14 cellular contexts compared by ENCODE assay signal in genomic region chr2:42977236-42978174, GRCh38.
DNase-seq lines count a peak whose midpoint lies in the region; ATAC-seq and TF ChIP-seq lines count a peak whose summit lies in the region.
"Had no signal": no experiment of that assay in that cellular context is flagged by ENCODE, and none has a peak within 500 bp of the region (broad histone marks: within the 10 kb centered on the region; RNA-seq: fewer than 3 reads in every experiment).

No MANE protein-coding gene starts in this region.

- H3K4me2 ChIP-seq in IMR-90 (ENCODE audit: low read depth, low read length) (no peak overlapping the region), hepatocyte (no peak overlapping the region)
- H3K4me2 ChIP-seq: smooth muscle cell had no signal

- H3K4me1 ChIP-seq in CD4-positive, CD25-positive, alpha-beta regulatory T cell (ENCODE audit: control insufficient read depth, insufficient read depth, low read length, poor library complexity, severe bottlenecking): no peaks in the 10 kb centered on the region
- H3K4me1 ChIP-seq in IMR-90 (ENCODE audit: control insufficient read depth, insufficient read depth, low read length): peaks cover 15% of the 10 kb centered on the region
- peaks cover 65% of the 10 kb centered on the region for H3K4me1 ChIP-seq in hepatocyte (ENCODE audit: insufficient read depth)

- H3K9me3 ChIP-seq in CD4-positive, CD25-positive, alpha-beta regulatory T cell (ENCODE audit: control insufficient read depth in 2 of 2, low read length in 2 of 2): no peaks in the 10 kb centered on the region
- H3K9me3 ChIP-seq in IMR-90 (ENCODE audit: control insufficient read depth, insufficient read depth, low read length) (0 out of 2 replicates have a peak, but pooled peaks cover 2% of the 10 kb centered on the region), hepatocyte (ENCODE audit: low read depth) (no peaks in the 10 kb centered on the region)

- no peak overlapping the region for H3K27ac ChIP-seq in CD4-positive, CD25-positive, alpha-beta regulatory T cell (ENCODE audit: insufficient read depth, low read length, poor library complexity, severe bottlenecking)
- H3K27ac ChIP-seq in IMR-90 (ENCODE audit: insufficient read depth, low read length) (no peak overlapping the region), hepatocyte (peak overlapping the region; percentile 96), coronary artery (no peak overlapping the region)

- H3K79me2 ChIP-seq in hepatocyte: peaks cover 4% of the 10 kb centered on the region

- peak overlapping the region; percentile 59 for H2AFZ ChIP-seq in IMR-90 (replicated peaks; ENCODE audit: low read length, poor library complexity)
- H2AFZ ChIP-seq in hepatocyte: no peak overlapping the region

- H4K5ac ChIP-seq in IMR-90 (ENCODE audit: low read depth, low read length): no peak overlapping the region

- H3K79me1 ChIP-seq in IMR-90 (ENCODE audit: low read depth in 1 of 2, low read length in 2 of 2): no peaks in the 10 kb centered on the region

- peaks cover 0 to 9% (median under 1%) of the 10 kb centered on the region in 4 donors for H3K4me1 Mint-ChIP-seq in CD4-positive, CD25-positive, alpha-beta regulatory T cell

- no peak overlapping the region for H4K8ac ChIP-seq in IMR-90 (ENCODE audit: low read depth in 2 of 2, low read length in 2 of 2)

- no peak overlapping the region for H3K4me3 Mint-ChIP-seq in CD4-positive, CD25-positive, alpha-beta regulatory T cell
- H3K4me3 Mint-ChIP-seq: T-helper 2 cell treated with Interferon-gamma antibody and Interleukin-4, amounts not matched to agents 5 μg/mL and 100 μg/mL, for 36 hours had no signal

- H3K56ac ChIP-seq in IMR-90 (ENCODE audit: extremely low read depth, insufficient read depth, low read length): no peak overlapping the region

- intact Hi-C loops in IMR-90 (cut with micrococcal nuclease): loop anchor here (5.0 to 10.0 kb wide), 2 partner anchors 40 to 507 kb away; no protein-coding TSS in a partner anchor
- intact Hi-C loops in posterior vena cava (cut with DNase I): loop anchor here (5.0 to 10.0 kb wide), 5 partner anchors 45 to 507 kb away; partner anchors contain the start of gene ZFP36L2 (in 1 of the 2)

- TF ChIP-seq POLR2A in IMR-90 (IDR thresholded peaks at IDR 0.05; ENCODE audit: low read depth, low read length): no peak

- H2BK15ac ChIP-seq in IMR-90 (ENCODE audit: low read depth, low read length): peak overlapping the region; percentile 7; the same call in 1 of the 3 replicates

- peak overlapping the region; percentile 2 to 79 (median 38) for H3K27ac Mint-ChIP-seq in CD4-positive, CD25-positive, alpha-beta regulatory T cell
- H3K27ac Mint-ChIP-seq: T-helper 2 cell treated with Interferon-gamma antibody and Interleukin-4, amounts not matched to agents 5 μg/mL and 100 μg/mL, for 36 hours had no signal

- TF ChIP-seq CTCF in IMR-90 (conservative IDR thresholded peaks at IDR 0.05; ENCODE audit: low read depth, low read length): no peak
- no peak for TF ChIP-seq CTCF in hepatocyte (IDR thresholded peaks at IDR 0.05; ENCODE audit: poor library complexity)
- no peak for TF ChIP-seq CTCF in coronary artery (IDR thresholded peaks at IDR 0.05)

- H3K9me2 ChIP-seq in hepatocyte (replicated peaks; ENCODE audit: insufficient read depth): no peaks in the 10 kb centered on the region

- H3K18ac ChIP-seq in IMR-90 (ENCODE audit: low read depth, low read length): no peak overlapping the region; the same call in 1 of the 2 replicates

- H3K4me3 ChIP-seq in CD4-positive, CD25-positive, alpha-beta regulatory T cell (ENCODE audit: low read depth, low read length): no peak overlapping the region
- H3K4me3 ChIP-seq in IMR-90 (ENCODE audit: insufficient read depth, low read depth, low read length) (no peak overlapping the region), hepatocyte (no peak overlapping the region), coronary artery (no peak overlapping the region)
- H3K4me3 ChIP-seq: smooth muscle cell had no signal

- H3K27me3 ChIP-seq in CD4-positive, CD25-positive, alpha-beta regulatory T cell (ENCODE audit: control insufficient read depth, insufficient read depth, low read length): no peaks in the 10 kb centered on the region
- H3K27me3 ChIP-seq in IMR-90 (ENCODE audit: control insufficient read depth, insufficient read depth, low read length) (no peaks in the 10 kb centered on the region), hepatocyte (no peaks in the 10 kb centered on the region)

- dilution Hi-C loops in IMR-90 (cut with HindIII; ENCODE audit: low sequenced_read_pairs, unreplicated experiment): no loop called here

- H3K36me3 Mint-ChIP-seq in CD4-positive, CD25-positive, alpha-beta regulatory T cell: no peaks in the 10 kb centered on the region

- BruUV-seq in IMR-90 (replicated peaks; lab: Mats Ljungman, UMichigan): no TSS peak

- H2BK120ac ChIP-seq in IMR-90 (ENCODE audit: low read depth, low read length): peak overlapping the region; percentile 40

- POLR2A ChIA-PET in IMR-90 (lab: Charles Lee; ENCODE audit: unreplicated experiment): no interaction called here

- no peaks in the 10 kb centered on the region for H3K9me3 Mint-ChIP-seq in CD4-positive, CD25-positive, alpha-beta regulatory T cell
- H3K9me3 Mint-ChIP-seq: T-helper 2 cell treated with Interferon-gamma antibody and Interleukin-4, amounts not matched to agents 5 μg/mL and 100 μg/mL, for 36 hours had no signal

- no peak overlapping the region for H3K9ac ChIP-seq in IMR-90 (ENCODE audit: low read depth, low read length)

- CTCF ChIA-PET in IMR-90 (lab: Yijun Ruan, JAX): interaction anchor here (1.3 kb wide), 1 partner anchor 252 kb away, joined by 5 read pairs; no protein-coding TSS in a partner anchor

- peak overlapping the region; percentile 45 for H3K4ac ChIP-seq in IMR-90 (ENCODE audit: low read depth, low read length)

- H3K36me3 ChIP-seq in CD4-positive, CD25-positive, alpha-beta regulatory T cell (ENCODE audit: control insufficient read depth, insufficient read depth, low read length): no peaks in the 10 kb centered on the region
- H3K36me3 ChIP-seq in IMR-90 (ENCODE audit: control insufficient read depth, insufficient read depth, low read length) (no peaks in the 10 kb centered on the region), hepatocyte (replicated peaks; ENCODE audit: insufficient read depth, low read depth) (no peaks in the 10 kb centered on the region)

- peak overlapping the region; percentile 11; the same call in 1 of the 2 replicates for H2BK20ac ChIP-seq in IMR-90 (ENCODE audit: low read depth, low read length)

- no peak overlapping the region for H2BK5ac ChIP-seq in IMR-90 (ENCODE audit: low read depth, low read length, poor library complexity, severe bottlenecking)

- no peak overlapping the region for H3K23ac ChIP-seq in IMR-90 (ENCODE audit: low read depth, low read length)

- no peak for DNase-seq in CD4-positive, CD25-positive, alpha-beta regulatory T cell
- DNase-seq in IMR-90 (no peak), hepatocyte (ENCODE audit: low spot score) (no peak), posterior vena cava (ENCODE audit: low spot score) (peak; percentile 80), coronary artery (ENCODE audit: low spot score) (no peak), NCI-H524 treated with DMSO at 0.1 percent for 48 hours (lab: John Stamatoyannopoulos, UW) (no peak)
- DNase-seq in effector CD8-positive, alpha-beta T cell (lab: John Stamatoyannopoulos, UW): no peak
- DNase-seq: activated gamma-delta T cell, C1 segment of cervical spinal cord, NCI-H2107, SHP77 had no signal

- H2AK9ac ChIP-seq in IMR-90 (replicated peaks; ENCODE audit: low read depth, low read length, poor library complexity): peak overlapping the region; percentile 74

- no peak for TF ChIP-seq RAD21 in IMR-90 (IDR thresholded peaks at IDR 0.05; ENCODE audit: low read length)

- in situ Hi-C loops in IMR-90 (cut with MboI; ENCODE audit: low sequenced_read_pairs): loop anchor here (10.0 kb wide), 1 partner anchor 247 kb away; the partner anchor contains the start of gene ZFP36L2

- no peak overlapping the region; the same call in 1 of the 2 replicates for H4K91ac ChIP-seq in IMR-90 (ENCODE audit: insufficient read depth, low read depth, low read length)

- ATAC-seq in CD4-positive, CD25-positive, alpha-beta regulatory T cell (ENCODE audit: low read depth in 2 of 2): no peak
- no peak for ATAC-seq in IMR-90 (ENCODE audit: low read depth)
- no peak for ATAC-seq in HG02763 (IDR thresholded peaks at IDR 0.05; ENCODE audit: unreplicated experiment)

- no peak overlapping the region; the same call in 1 of the 2 replicates for H3K14ac ChIP-seq in IMR-90 (replicated peaks; ENCODE audit: low read depth, low read length)

- 85% methylated on average over 7 of the region's 12 CpGs; no CpG with 5 or more reads in 1 of the 2 experiments for WGBS in IMR-90 (ENCODE audit: extremely low coverage in 2 of 2, insufficient read length in 1 of 2), 2 experiments
- 78% methylated on average over 11 of the region's 12 CpGs for WGBS in hepatocyte (ENCODE audit: low lambda C conversion rate, missing lambda C conversion rate)

- no peaks in the 10 kb centered on the region for H3K9me1 ChIP-seq in IMR-90 (ENCODE audit: insufficient read depth, low read length)

- peak overlapping the region; percentile 49; the same call in 1 of the 2 replicates for H2AK5ac ChIP-seq in IMR-90 (ENCODE audit: low read depth, low read length)

- no peaks in the 10 kb centered on the region for H4K20me1 ChIP-seq in IMR-90 (ENCODE audit: insufficient read depth, low read length)
- H4K20me1 ChIP-seq in hepatocyte (ENCODE audit: insufficient read depth, poor library complexity, severe bottlenecking): no peaks in the 10 kb centered on the region

- H3K27me3 Mint-ChIP-seq in CD4-positive, CD25-positive, alpha-beta regulatory T cell: peaks cover 1% of the 10 kb centered on the region

TF ChIP-seq in IMR-90, 13 proteins besides CTCF, POLR2A, EP300 and RAD21 (continues in another document):
- no peak for TF ChIP-seq FOS (IDR thresholded peaks at IDR 0.05; ENCODE audit: low read depth, low read length)
- TF ChIP-seq MAFK (IDR thresholded peaks at IDR 0.05; ENCODE audit: low read depth, low read length): no peak
- TF ChIP-seq USF2 (IDR thresholded peaks at IDR 0.05; ENCODE audit: low read depth, low read length): no peak
- no peak for TF ChIP-seq MXI1 (IDR thresholded peaks at IDR 0.05; ENCODE audit: borderline replicate concordance, low read depth, low read length)
- TF ChIP-seq NFE2L2 (IDR thresholded peaks at IDR 0.05; ENCODE audit: low read depth, low read length): no peak
- TF ChIP-seq CEBPB (IDR thresholded peaks at IDR 0.05; ENCODE audit: low read depth, low read length): no peak
- TF ChIP-seq BHLHE40 (IDR thresholded peaks at IDR 0.05; ENCODE audit: low read depth, low read length): no peak
- no peak for TF ChIP-seq MAZ (IDR thresholded peaks at IDR 0.05; ENCODE audit: borderline replicate concordance, low read depth, low read length)
- no peak for TF ChIP-seq SMC3 (IDR thresholded peaks at IDR 0.05; ENCODE audit: low read depth, low read length)
